Comparison of ENCODE assay signal across 1 cellular context in the genomic region with DNA sequence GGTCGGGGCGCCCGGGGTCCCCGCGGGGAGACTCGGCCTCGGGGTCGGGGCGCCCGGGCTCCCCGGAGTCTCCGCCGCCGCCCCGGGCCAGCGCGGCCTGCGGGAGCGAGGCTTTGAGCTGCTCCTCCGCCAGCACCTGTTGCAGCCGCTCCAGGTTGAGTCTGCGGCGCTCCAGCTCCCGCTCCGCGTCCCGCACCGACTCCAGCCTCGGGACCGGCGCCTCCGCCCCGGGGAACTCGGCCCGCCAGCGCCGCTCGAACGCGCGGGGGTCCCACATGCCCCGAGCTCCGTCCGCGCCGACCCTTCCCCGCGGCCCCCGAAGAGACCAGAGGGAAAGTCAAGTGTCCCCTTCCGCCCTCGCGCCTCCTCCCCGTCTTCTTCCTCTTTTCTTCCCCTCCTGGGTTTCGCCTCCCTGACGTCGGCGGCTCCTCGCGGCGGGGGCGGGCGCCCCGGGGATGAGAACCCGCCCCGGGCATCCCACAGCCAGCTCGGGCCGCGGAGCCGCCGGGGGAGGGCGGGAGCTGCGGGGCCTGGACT.
TF ChIP-seq lines count a peak whose summit lies in the region.

No MANE protein-coding gene starts in this region.

TF ChIP-seq in GM12878, 131 proteins besides CTCF, POLR2A, EP300 and RAD21 (continued from another document):
- TF ChIP-seq, protein P1, sequence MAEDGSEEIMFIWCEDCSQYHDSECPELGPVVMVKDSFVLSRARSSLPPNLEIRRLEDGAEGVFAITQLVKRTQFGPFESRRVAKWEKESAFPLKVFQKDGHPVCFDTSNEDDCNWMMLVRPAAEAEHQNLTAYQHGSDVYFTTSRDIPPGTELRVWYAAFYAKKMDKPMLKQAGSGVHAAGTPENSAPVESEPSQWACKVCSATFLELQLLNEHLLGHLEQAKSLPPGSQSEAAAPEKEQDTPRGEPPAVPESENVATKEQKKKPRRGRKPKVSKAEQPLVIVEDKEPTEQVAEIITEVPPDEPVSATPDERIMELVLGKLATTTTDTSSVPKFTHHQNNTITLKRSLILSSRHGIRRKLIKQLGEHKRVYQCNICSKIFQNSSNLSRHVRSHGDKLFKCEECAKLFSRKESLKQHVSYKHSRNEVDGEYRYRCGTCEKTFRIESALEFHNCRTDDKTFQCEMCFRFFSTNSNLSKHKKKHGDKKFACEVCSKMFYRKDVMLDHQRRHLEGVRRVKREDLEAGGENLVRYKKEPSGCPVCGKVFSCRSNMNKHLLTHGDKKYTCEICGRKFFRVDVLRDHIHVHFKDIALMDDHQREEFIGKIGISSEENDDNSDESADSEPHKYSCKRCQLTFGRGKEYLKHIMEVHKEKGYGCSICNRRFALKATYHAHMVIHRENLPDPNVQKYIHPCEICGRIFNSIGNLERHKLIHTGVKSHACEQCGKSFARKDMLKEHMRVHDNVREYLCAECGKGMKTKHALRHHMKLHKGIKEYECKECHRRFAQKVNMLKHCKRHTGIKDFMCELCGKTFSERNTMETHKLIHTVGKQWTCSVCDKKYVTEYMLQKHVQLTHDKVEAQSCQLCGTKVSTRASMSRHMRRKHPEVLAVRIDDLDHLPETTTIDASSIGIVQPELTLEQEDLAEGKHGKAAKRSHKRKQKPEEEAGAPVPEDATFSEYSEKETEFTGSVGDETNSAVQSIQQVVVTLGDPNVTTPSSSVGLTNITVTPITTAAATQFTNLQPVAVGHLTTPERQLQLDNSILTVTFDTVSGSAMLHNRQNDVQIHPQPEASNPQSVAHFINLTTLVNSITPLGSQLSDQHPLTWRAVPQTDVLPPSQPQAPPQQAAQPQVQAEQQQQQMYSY (CRISPR knock-in tag; IDR thresholded peaks at IDR 0.05), result no peak
- TF ChIP-seq ZNF24 (IDR thresholded peaks at IDR 0.05) (no peak), NR2F1 (conservative IDR thresholded peaks at IDR 0.05) (no peak), SMAD1 (IDR thresholded peaks at IDR 0.05; ENCODE audit: low read depth, partially characterized antibody) (no peak), POLR2AphosphoS5 (IDR thresholded peaks at IDR 0.05; ENCODE audit: low read length) (peak; percentile 82), PAX8 (IDR thresholded peaks at IDR 0.05) (no peak), RFX5 (IDR thresholded peaks at IDR 0.05; ENCODE audit: low read depth, low read length) (no peak), PML (IDR thresholded peaks at IDR 0.05; ENCODE audit: low read length) (no peak)
- TF ChIP-seq, protein P2, sequence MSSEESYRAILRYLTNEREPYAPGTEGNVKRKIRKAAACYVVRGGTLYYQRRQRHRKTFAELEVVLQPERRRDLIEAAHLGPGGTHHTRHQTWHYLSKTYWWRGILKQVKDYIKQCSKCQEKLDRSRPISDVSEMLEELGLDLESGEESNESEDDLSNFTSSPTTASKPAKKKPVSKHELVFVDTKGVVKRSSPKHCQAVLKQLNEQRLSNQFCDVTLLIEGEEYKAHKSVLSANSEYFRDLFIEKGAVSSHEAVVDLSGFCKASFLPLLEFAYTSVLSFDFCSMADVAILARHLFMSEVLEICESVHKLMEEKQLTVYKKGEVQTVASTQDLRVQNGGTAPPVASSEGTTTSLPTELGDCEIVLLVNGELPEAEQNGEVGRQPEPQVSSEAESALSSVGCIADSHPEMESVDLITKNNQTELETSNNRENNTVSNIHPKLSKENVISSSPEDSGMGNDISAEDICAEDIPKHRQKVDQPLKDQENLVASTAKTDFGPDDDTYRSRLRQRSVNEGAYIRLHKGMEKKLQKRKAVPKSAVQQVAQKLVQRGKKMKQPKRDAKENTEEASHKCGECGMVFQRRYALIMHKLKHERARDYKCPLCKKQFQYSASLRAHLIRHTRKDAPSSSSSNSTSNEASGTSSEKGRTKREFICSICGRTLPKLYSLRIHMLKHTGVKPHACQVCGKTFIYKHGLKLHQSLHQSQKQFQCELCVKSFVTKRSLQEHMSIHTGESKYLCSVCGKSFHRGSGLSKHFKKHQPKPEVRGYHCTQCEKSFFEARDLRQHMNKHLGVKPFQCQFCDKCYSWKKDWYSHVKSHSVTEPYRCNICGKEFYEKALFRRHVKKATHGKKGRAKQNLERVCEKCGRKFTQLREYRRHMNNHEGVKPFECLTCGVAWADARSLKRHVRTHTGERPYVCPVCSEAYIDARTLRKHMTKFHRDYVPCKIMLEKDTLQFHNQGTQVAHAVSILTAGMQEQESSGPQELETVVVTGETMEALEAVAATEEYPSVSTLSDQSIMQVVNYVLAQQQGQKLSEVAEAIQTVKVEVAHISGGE (CRISPR knock-in tag; IDR thresholded peaks at IDR 0.05), result no peak
- TF ChIP-seq, protein P3, sequence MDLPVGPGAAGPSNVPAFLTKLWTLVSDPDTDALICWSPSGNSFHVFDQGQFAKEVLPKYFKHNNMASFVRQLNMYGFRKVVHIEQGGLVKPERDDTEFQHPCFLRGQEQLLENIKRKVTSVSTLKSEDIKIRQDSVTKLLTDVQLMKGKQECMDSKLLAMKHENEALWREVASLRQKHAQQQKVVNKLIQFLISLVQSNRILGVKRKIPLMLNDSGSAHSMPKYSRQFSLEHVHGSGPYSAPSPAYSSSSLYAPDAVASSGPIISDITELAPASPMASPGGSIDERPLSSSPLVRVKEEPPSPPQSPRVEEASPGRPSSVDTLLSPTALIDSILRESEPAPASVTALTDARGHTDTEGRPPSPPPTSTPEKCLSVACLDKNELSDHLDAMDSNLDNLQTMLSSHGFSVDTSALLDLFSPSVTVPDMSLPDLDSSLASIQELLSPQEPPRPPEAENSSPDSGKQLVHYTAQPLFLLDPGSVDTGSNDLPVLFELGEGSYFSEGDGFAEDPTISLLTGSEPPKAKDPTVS (IDR thresholded peaks at IDR 0.05; ENCODE audit: low read depth, low read length), result no peak
- TF ChIP-seq, protein P4, sequence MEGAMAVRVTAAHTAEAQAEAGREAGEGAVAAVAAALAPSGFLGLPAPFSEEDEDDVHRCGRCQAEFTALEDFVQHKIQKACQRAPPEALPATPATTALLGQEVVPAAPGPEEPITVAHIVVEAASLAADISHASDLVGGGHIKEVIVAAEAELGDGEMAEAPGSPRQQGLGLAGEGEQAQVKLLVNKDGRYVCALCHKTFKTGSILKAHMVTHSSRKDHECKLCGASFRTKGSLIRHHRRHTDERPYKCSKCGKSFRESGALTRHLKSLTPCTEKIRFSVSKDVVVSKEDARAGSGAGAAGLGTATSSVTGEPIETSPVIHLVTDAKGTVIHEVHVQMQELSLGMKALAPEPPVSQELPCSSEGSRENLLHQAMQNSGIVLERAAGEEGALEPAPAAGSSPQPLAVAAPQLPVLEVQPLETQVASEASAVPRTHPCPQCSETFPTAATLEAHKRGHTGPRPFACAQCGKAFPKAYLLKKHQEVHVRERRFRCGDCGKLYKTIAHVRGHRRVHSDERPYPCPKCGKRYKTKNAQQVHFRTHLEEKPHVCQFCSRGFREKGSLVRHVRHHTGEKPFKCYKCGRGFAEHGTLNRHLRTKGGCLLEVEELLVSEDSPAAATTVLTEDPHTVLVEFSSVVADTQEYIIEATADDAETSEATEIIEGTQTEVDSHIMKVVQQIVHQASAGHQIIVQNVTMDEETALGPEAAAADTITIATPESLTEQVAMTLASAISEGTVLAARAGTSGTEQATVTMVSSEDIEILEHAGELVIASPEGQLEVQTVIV (IDR thresholded peaks at IDR 0.05; ENCODE audit: borderline replicate concordance, partially characterized antibody), result no peak
TF ChIP-seq in GM12878: peak in this region for 26.
